16 cellular contexts compared by ENCODE assay signal in genomic region chr3:15894382-15894781, GRCh38.
DNase-seq lines count a peak whose midpoint lies in the region; ATAC-seq, FAIRE-seq and TF ChIP-seq lines count a peak whose summit lies in the region.
"Had no signal": no experiment of that assay in that cellular context is flagged by ENCODE, and none has a peak within 500 bp of the region (broad histone marks: within the 10 kb centered on the region; RNA-seq: fewer than 3 reads in every experiment).

No MANE protein-coding gene starts in this region.

- H3K4me1 Mint-ChIP-seq in astrocyte (ENCODE audit: low read depth, unreplicated experiment): peaks cover 10% of the 10 kb centered on the region

- H3K79me2 ChIP-seq in astrocyte (ENCODE audit: insufficient read depth, low read length): no peaks in the 10 kb centered on the region

- H3K9me3 ChIP-seq in HUES48 (ENCODE audit: control insufficient read depth, insufficient read depth, low read length) (no peaks in the 10 kb centered on the region), astrocyte (ENCODE audit: insufficient read depth, low read depth, low read length) (no peaks in the 10 kb centered on the region), iPS-20b (ENCODE audit: insufficient read depth, low read depth, low read length) (no peaks in the 10 kb centered on the region), thoracic aorta (no peaks in the 10 kb centered on the region), uterus (no peaks in the 10 kb centered on the region)

- H3K36me3 Mint-ChIP-seq in astrocyte (ENCODE audit: low read depth, unreplicated experiment): peaks cover 2% of the 10 kb centered on the region

- no peak overlapping the region for H2AFZ ChIP-seq in astrocyte (ENCODE audit: low read depth, low read length)

- TF ChIP-seq CTCF in astrocyte (IDR thresholded peaks at IDR 0.05; ENCODE audit: insufficient read depth, low read depth, low read length): no peak
- TF ChIP-seq CTCF in thoracic aorta (IDR thresholded peaks at IDR 0.05): no peak
- TF ChIP-seq CTCF in uterus (IDR thresholded peaks at IDR 0.05): no peak

- H3K27ac Mint-ChIP-seq in astrocyte (ENCODE audit: unreplicated experiment): no peak overlapping the region

- H3K27me3 ChIP-seq in HUES48 (ENCODE audit: control insufficient read depth, insufficient read depth, low read length): no peaks in the 10 kb centered on the region
- H3K27me3 ChIP-seq in astrocyte (ENCODE audit: insufficient read depth, low read length): no peaks in the 10 kb centered on the region
- H3K27me3 ChIP-seq in iPS-20b (ENCODE audit: insufficient read depth, low read length): no peaks in the 10 kb centered on the region
- H3K27me3 ChIP-seq in thoracic aorta (replicated peaks; ENCODE audit: insufficient read depth): no peaks in the 10 kb centered on the region
- H3K27me3 ChIP-seq in uterus: no peaks in the 10 kb centered on the region

- H4K20me1 ChIP-seq in astrocyte (ENCODE audit: insufficient read depth, low read length): no peaks in the 10 kb centered on the region

- H3K4me3 Mint-ChIP-seq in astrocyte (ENCODE audit: unreplicated experiment): no peak overlapping the region

- H3K36me3 ChIP-seq in HUES48 (ENCODE audit: control insufficient read depth, insufficient read depth, low read length): no peaks in the 10 kb centered on the region
- no peaks in the 10 kb centered on the region for H3K36me3 ChIP-seq in astrocyte (ENCODE audit: insufficient read depth, low read length)
- H3K36me3 ChIP-seq in iPS-20b (ENCODE audit: insufficient read depth, low read depth, low read length): no peaks in the 10 kb centered on the region
- H3K36me3 ChIP-seq in thoracic aorta: no peaks in the 10 kb centered on the region
- no peaks in the 10 kb centered on the region for H3K36me3 ChIP-seq in uterus

- TF ChIP-seq POLR2A in uterus (IDR thresholded peaks at IDR 0.05): no peak

- no peak overlapping the region for H3K9ac ChIP-seq in HUES48 (ENCODE audit: low read depth, low read length)
- peak overlapping the region; percentile 49 for H3K9ac ChIP-seq in astrocyte (ENCODE audit: low read length)
- peak overlapping the region; percentile 6; the same call in 1 of the 2 replicates for H3K9ac ChIP-seq in iPS-20b (ENCODE audit: low read depth, low read length)

- H3K27me3 Mint-ChIP-seq in astrocyte (ENCODE audit: low read depth, unreplicated experiment): no peaks in the 10 kb centered on the region

- no peak for ATAC-seq in thoracic aorta (ENCODE audit: insufficient number of reproducible peaks, low FRiP score, low read depth)
- no peak for ATAC-seq in GM21723 (IDR thresholded peaks at IDR 0.05; ENCODE audit: unreplicated experiment)
- ATAC-seq: K562, PC-3 had no signal

- H3K4me1 ChIP-seq in HUES48 (ENCODE audit: control insufficient read depth, insufficient read depth, low read length) (peaks cover 5% of the 10 kb centered on the region; the same call in 1 of the 2 replicates), astrocyte (ENCODE audit: insufficient read depth, low read length) (peaks cover 26% of the 10 kb centered on the region), iPS-20b (ENCODE audit: insufficient read depth, low read length) (peaks cover 9% of the 10 kb centered on the region), thoracic aorta (ENCODE audit: control insufficient read depth in 1 of 2, low read depth in 2 of 2) (peaks cover 20 to 33% of the 10 kb centered on the region in 2 donors), uterus (no peaks in the 10 kb centered on the region)

- FAIRE-seq in astrocyte (lab: Jason Lieb, UNC): no peak
- FAIRE-seq: GM12892, H1 had no signal

- intact Hi-C loops in uterus (cut with DNase I; ENCODE audit: low total_unique reads): no loop called here

- H3K27ac ChIP-seq in HUES48 (ENCODE audit: low read depth, low read length) (peak overlapping the region; percentile 76), astrocyte (ENCODE audit: low read depth, low read length) (peak overlapping the region; percentile 69), iPS-20b (ENCODE audit: low read length) (no peak overlapping the region), thoracic aorta (peak overlapping the region; percentile 6 to 83), substantia nigra (ENCODE audit: low read depth, low read length, poor library complexity, severe bottlenecking) (no peak overlapping the region), uterus (no peak overlapping the region)

- peak overlapping the region; percentile 58 for H3K4me2 ChIP-seq in astrocyte (ENCODE audit: low read length)

- H3K4me3 ChIP-seq in HUES48 (ENCODE audit: low read depth, low read length): no peak overlapping the region
- H3K4me3 ChIP-seq in astrocyte (ENCODE audit: insufficient read depth, low read depth, low read length): no peak overlapping the region
- H3K4me3 ChIP-seq in iPS-20b (ENCODE audit: low read length): no peak overlapping the region
- no peak overlapping the region for H3K4me3 ChIP-seq in thoracic aorta
- H3K4me3 ChIP-seq in uterus: no peak overlapping the region
- H3K4me3 ChIP-seq: K562 had no signal

- H3K9me3 Mint-ChIP-seq in astrocyte (ENCODE audit: unreplicated experiment): peaks cover 14% of the 10 kb centered on the region

- DNase-seq in astrocyte (ENCODE audit: low read depth) (no peak), thoracic aorta (ENCODE audit: low spot score) (no peak), substantia nigra (lab: John Stamatoyannopoulos, UW) (no peak), uterus (no peak)
- DNase-seq: DMS153, MV-4-11, NCI-H2029 treated with DMSO at 0.1 percent for 48 hours, NCI-H510A treated with DMSO at 0.1 percent for 48 hours, NCI-H82, PC-3 had no signal

Comparison
In these comparisons a context has a peak if more than half of its experiments do, and no peak if none do; other contexts are left out.
1. H3K27ac ChIP-seq: peak in HUES48 (single experiment), astrocyte (single experiment) and thoracic aorta (2 of 2); none in iPS-20b (single experiment), substantia nigra (single experiment) and uterus (0 of 2).